1 cellular context compared by ENCODE assay signal in genomic region chr3:33113772-33114621, GRCh38.
TF ChIP-seq lines count a peak whose summit lies in the region.

CRTAP (plus strand) TSS chr3:33114014; CDS start chr3:33114078, 64 bp downstream.

TF ChIP-seq in HEK293, 187 proteins besides CTCF, POLR2A, EP300 and RAD21 (continued from another document and continues in another):
- no peak for TF ChIP-seq ZNF18 (tag by site-specific recombination; IDR thresholded peaks at IDR 0.05)
- TF ChIP-seq ZNF266 (tag by site-specific recombination; IDR thresholded peaks at IDR 0.05; ENCODE audit: low read depth), result no peak
- TF ChIP-seq ZNF785 (tag by site-specific recombination; IDR thresholded peaks at IDR 0.05), result 0 out of 2 replicates have a peak, but pooled peaks have one; percentile 38
- TF ChIP-seq ZNF350 (tag by site-specific recombination; IDR thresholded peaks at IDR 0.05), result no peak
- no peak for TF ChIP-seq ZSCAN30 (tag by site-specific recombination; IDR thresholded peaks at IDR 0.05)
- TF ChIP-seq ZNF623 (tag by site-specific recombination; IDR thresholded peaks at IDR 0.05), result no peak
- TF ChIP-seq ZNF169 (tag by site-specific recombination; IDR thresholded peaks at IDR 0.05), result no peak
- 0 out of 2 replicates have a peak, but pooled peaks have one; percentile 6 for TF ChIP-seq ZNF37A (tag by site-specific recombination; IDR thresholded peaks at IDR 0.05)
- no peak for TF ChIP-seq KLF1 (tag by site-specific recombination; IDR thresholded peaks at IDR 0.05)
- no peak for TF ChIP-seq ZNF488 (tag by site-specific recombination; IDR thresholded peaks at IDR 0.05)
- no peak for TF ChIP-seq ZNF16 (tag by site-specific recombination; IDR thresholded peaks at IDR 0.05; ENCODE audit: low read depth)
- no peak for TF ChIP-seq ZNF148 (tag by site-specific recombination; IDR thresholded peaks at IDR 0.05; ENCODE audit: borderline replicate concordance)
- no peak for TF ChIP-seq ZNF645 (tag by site-specific recombination; IDR thresholded peaks at IDR 0.05)
- no peak for TF ChIP-seq OSR2 (tag by site-specific recombination; IDR thresholded peaks at IDR 0.05)
- TF ChIP-seq ZNF830 (tag by site-specific recombination; IDR thresholded peaks at IDR 0.05; ENCODE audit: low read depth), result no peak
- TF ChIP-seq ZNF398 (tag by site-specific recombination; IDR thresholded peaks at IDR 0.05), result peak; percentile 40; the same call in 1 of the 2 replicates
- TF ChIP-seq ZNF341 (tag by site-specific recombination; IDR thresholded peaks at IDR 0.05; ENCODE audit: low read depth), result no peak
- TF ChIP-seq ZNF624 (tag by site-specific recombination; IDR thresholded peaks at IDR 0.05), result no peak
- no peak for TF ChIP-seq ZNF175 (tag by site-specific recombination; IDR thresholded peaks at IDR 0.05)
- no peak for TF ChIP-seq RBAK (tag by site-specific recombination; IDR thresholded peaks at IDR 0.05)
- TF ChIP-seq ZNF174 (tag by site-specific recombination; IDR thresholded peaks at IDR 0.05), result no peak
- TF ChIP-seq ZNF362 (tag by site-specific recombination; IDR thresholded peaks at IDR 0.05), result no peak
- no peak for TF ChIP-seq ZBTB49 (tag by site-specific recombination; IDR thresholded peaks at IDR 0.05; ENCODE audit: low read depth)
- peak; percentile 46; the same call in 1 of the 2 replicates for TF ChIP-seq ZNF76 (tag by site-specific recombination; IDR thresholded peaks at IDR 0.05; ENCODE audit: borderline replicate concordance, low read depth)
- no peak for TF ChIP-seq ZNF560 (tag by site-specific recombination; IDR thresholded peaks at IDR 0.05; ENCODE audit: borderline replicate concordance)
- TF ChIP-seq ZNF501 (tag by site-specific recombination; IDR thresholded peaks at IDR 0.05), result no peak
- TF ChIP-seq ZNF416 (tag by site-specific recombination; IDR thresholded peaks at IDR 0.05), result no peak
- no peak for TF ChIP-seq YY2 (tag by site-specific recombination; IDR thresholded peaks at IDR 0.05)
- TF ChIP-seq FEZF1 (tag by site-specific recombination; IDR thresholded peaks at IDR 0.05), result no peak
- TF ChIP-seq ZNF19 (tag by site-specific recombination; IDR thresholded peaks at IDR 0.05; ENCODE audit: low read depth), result no peak
- peak; percentile 67; the same call in 1 of the 2 replicates for TF ChIP-seq ZNF423 (tag by site-specific recombination; IDR thresholded peaks at IDR 0.05)
- 0 out of 2 replicates have a peak, but pooled peaks have one; percentile 30 for TF ChIP-seq ZNF660 (tag by site-specific recombination; IDR thresholded peaks at IDR 0.05)
- TF ChIP-seq ZSCAN5A (tag by site-specific recombination; IDR thresholded peaks at IDR 0.05), result no peak
- no peak for TF ChIP-seq ZNF639 (tag by site-specific recombination; IDR thresholded peaks at IDR 0.05)
- TF ChIP-seq ZXDB (tag by site-specific recombination; IDR thresholded peaks at IDR 0.05), result no peak
- no peak for TF ChIP-seq AEBP2 (tag by site-specific recombination; IDR thresholded peaks at IDR 0.05; ENCODE audit: borderline replicate concordance)
- no peak for TF ChIP-seq ZNF530 (tag by site-specific recombination; IDR thresholded peaks at IDR 0.05; ENCODE audit: low read depth)
- TF ChIP-seq ZBTB8A (tag by site-specific recombination; IDR thresholded peaks at IDR 0.05), result peak; percentile 99
- TF ChIP-seq ZNF777 (tag by site-specific recombination; IDR thresholded peaks at IDR 0.05; ENCODE audit: borderline replicate concordance), result no peak
- no peak for TF ChIP-seq ZNF768 (tag by site-specific recombination; IDR thresholded peaks at IDR 0.05)
- TF ChIP-seq ZBTB20 (tag by site-specific recombination; IDR thresholded peaks at IDR 0.05), result peak; percentile 86
- TF ChIP-seq ZNF473 (tag by site-specific recombination; IDR thresholded peaks at IDR 0.05), result no peak
- TF ChIP-seq ZNF707 (tag by site-specific recombination; IDR thresholded peaks at IDR 0.05), result no peak
- TF ChIP-seq PRDM1 (tag by site-specific recombination; IDR thresholded peaks at IDR 0.05), result no peak
- no peak for TF ChIP-seq KLF9 (tag by site-specific recombination; IDR thresholded peaks at IDR 0.05; ENCODE audit: low read depth)
- no peak for TF ChIP-seq EGR2 (tag by site-specific recombination; IDR thresholded peaks at IDR 0.05; ENCODE audit: low read depth)
